Comparison of ENCODE assay signal across 8 cellular contexts in genomic region chr4:26288308-26288982, GRCh38. TPM values are rescaled to one million over a fixed set of nuclear protein-coding genes. Genes with fewer than 3 reads are reported as not detected.
A peak's percentile ranks its signal among the peaks of the same experiment; 100 is the strongest.
DNase-seq lines count a peak whose midpoint lies in the region; ATAC-seq, FAIRE-seq and TF ChIP-seq lines count a peak whose summit lies in the region.

No MANE protein-coding gene starts in this region.

- no peak for TF ChIP-seq RAD21 in HepG2 (CRISPR knock-in tag; IDR thresholded peaks at IDR 0.05)

- H2AFZ ChIP-seq in HepG2 (ENCODE audit: low read length), result no peak overlapping the region
- H2AFZ ChIP-seq in OCI-LY7 (ENCODE audit: low read length), result peak overlapping the region; percentile 21; the same call in 1 of the 2 replicates

- H3K36me3 ChIP-seq in right lobe of liver (no peaks in the 10 kb centered on the region), HepG2 (replicated peaks in 1 of 2; ENCODE audit: control insufficient read depth in 1 of 2, insufficient read depth in 2 of 2, low read length in 2 of 2) (no peaks in the 10 kb centered on the region), OCI-LY7 (ENCODE audit: insufficient read depth, low read length) (no peaks in the 10 kb centered on the region), thymus (ENCODE audit: control insufficient read depth, insufficient read depth) (no peaks in the 10 kb centered on the region)

- no peak for FAIRE-seq in HepG2 (lab: Jason Lieb, UNC)

- CTCF ChIA-PET in HepG2 (lab: Yijun Ruan, JAX; ENCODE audit: low intra/inter-chr PET ratio, low total read pairs), result no interaction called here
- CTCF ChIA-PET in OCI-LY7 (lab: Charles Lee; ENCODE audit: unreplicated experiment), result no interaction called here

- H3K4me2 ChIP-seq in HepG2 (ENCODE audit: low read depth, low read length) (no peak overlapping the region), OCI-LY7 (ENCODE audit: low read length) (no peak overlapping the region)

- POLR2A ChIA-PET in HepG2 (lab: Yijun Ruan, JAX) (no interaction called here), OCI-LY7 (lab: Charles Lee) (interaction anchor here (0.6 to 0.7 kb wide), 2 partner anchors 40 to 1579 kb away, joined by 3 read pairs; no protein-coding TSS in a partner anchor)

- WGBS in right lobe of liver (ENCODE audit: insufficient coverage, low coverage, low lambda C conversion rate, missing lambda C conversion rate), result 67% methylated on average over 6 of the region's 6 CpGs
- 50% methylated on average over 6 of the region's 6 CpGs for WGBS in HepG2 (ENCODE audit: low lambda C conversion rate)
- WGBS in thymus, result 74% methylated on average over 6 of the region's 6 CpGs

- H3K9me2 ChIP-seq in OCI-LY7 (ENCODE audit: insufficient read depth, low read length), result no peaks in the 10 kb centered on the region

- in situ Hi-C loops in HepG2 (cut with HindIII; ENCODE audit: extremely low pct_ligation_motif_present, low pct_unique_long_range_greater_than_20kb), result no loop called here

- intact Hi-C loops in right lobe of liver (cut with DNase I) (no loop called here), HepG2 (cut with micrococcal nuclease; ENCODE audit: unreplicated experiment) (no loop called here), OCI-LY7 (cut with micrococcal nuclease; ENCODE audit: unreplicated experiment) (no loop called here)

- DNase-seq in right lobe of liver (no peak), HepG2 (ENCODE audit: low spot score) (no peak), OCI-LY7 (ENCODE audit: low spot score) (no peak), fibroblast of gingiva (ENCODE audit: low read depth) (peak; percentile 54), mucosa of gallbladder (ENCODE audit: low spot score) (no peak), LoVo (ENCODE audit: low spot score) (no peak)

- no peaks in the 10 kb centered on the region for H4K20me1 ChIP-seq in HepG2 (ENCODE audit: insufficient read depth, low read length)
- no peaks in the 10 kb centered on the region for H4K20me1 ChIP-seq in OCI-LY7 (ENCODE audit: insufficient read depth, low read length)

- H3K9ac ChIP-seq in HepG2 (ENCODE audit: insufficient read depth, low read depth, low read length), result no peak overlapping the region

- TF ChIP-seq POLR2A in right lobe of liver (IDR thresholded peaks at IDR 0.05) (peak; percentile 16), HepG2 (IDR thresholded peaks at IDR 0.05; ENCODE audit: insufficient read depth in 1 of 2, low read depth in 2 of 2, low read length in 2 of 2) (no peak)

- H3K27me3 ChIP-seq in right lobe of liver (no peaks in the 10 kb centered on the region), HepG2 (ENCODE audit: control insufficient read depth in 1 of 2, insufficient read depth in 2 of 2, low read length in 2 of 2) (no peaks in the 10 kb centered on the region), thymus (ENCODE audit: control insufficient read depth, insufficient read depth) (no peaks in the 10 kb centered on the region)

- H3K4me3 ChIP-seq in right lobe of liver, result no peak overlapping the region
- no peak overlapping the region for H3K4me3 ChIP-seq in HepG2 (replicated peaks in 1 of 3; ENCODE audit: insufficient read depth in 1 of 3, low read depth in 2 of 3, low read length in 3 of 3)
- H3K4me3 ChIP-seq in OCI-LY7 (ENCODE audit: low read depth, low read length, poor library complexity, severe bottlenecking), result no peak overlapping the region
- H3K4me3 ChIP-seq in thymus (ENCODE audit: low read length), result no peak overlapping the region

- no peaks in the 10 kb centered on the region for H3K79me2 ChIP-seq in HepG2 (ENCODE audit: insufficient read depth, low read length)
- no peaks in the 10 kb centered on the region for H3K79me2 ChIP-seq in OCI-LY7 (ENCODE audit: insufficient read depth, low read depth, low read length)

- H3K9me3 ChIP-seq in right lobe of liver, result no peaks in the 10 kb centered on the region
- no peaks in the 10 kb centered on the region for H3K9me3 ChIP-seq in HepG2 (ENCODE audit: low read length)
- H3K9me3 ChIP-seq in OCI-LY7 (ENCODE audit: low read length), result no peaks in the 10 kb centered on the region
- H3K9me3 ChIP-seq in thymus (ENCODE audit: control insufficient read depth), result no peaks in the 10 kb centered on the region

- H3K27ac ChIP-seq in right lobe of liver (peak overlapping the region; percentile 15 to 33 (median 20)), HepG2 (ENCODE audit: extremely low read length, insufficient read depth, low read length) (no peak overlapping the region), OCI-LY7 (ENCODE audit: low read depth, low read length, poor library complexity, severe bottlenecking) (no peak overlapping the region), thymus (ENCODE audit: low read depth) (peak overlapping the region; percentile 42)

- BruUV-seq in HepG2 (replicated peaks; lab: Mats Ljungman, UMichigan) (no TSS peak), OCI-LY7 (replicated peaks; lab: Mats Ljungman, UMichigan) (no TSS peak)

- peak; percentile 42 to 72 (median 64) for ATAC-seq in right lobe of liver
- ATAC-seq in HepG2, result no peak
- peak; percentile 93 for ATAC-seq in HG02759 (IDR thresholded peaks at IDR 0.05; ENCODE audit: unreplicated experiment)

- TF ChIP-seq CTCF in right lobe of liver (IDR thresholded peaks at IDR 0.05) (no peak), HepG2 (CRISPR knock-in tag; IDR thresholded peaks at IDR 0.05) (no peak), OCI-LY7 (conservative IDR thresholded peaks at IDR 0.05; ENCODE audit: low read length) (no peak)

- H3K4me1 ChIP-seq in right lobe of liver, result no peaks in the 10 kb centered on the region
- no peaks in the 10 kb centered on the region for H3K4me1 ChIP-seq in HepG2 (ENCODE audit: insufficient read depth, low read length)
- no peaks in the 10 kb centered on the region for H3K4me1 ChIP-seq in OCI-LY7 (ENCODE audit: insufficient read depth, low read length, poor library complexity, severe bottlenecking)
- no peaks in the 10 kb centered on the region for H3K4me1 ChIP-seq in thymus (ENCODE audit: control insufficient read depth, insufficient read depth, low read length)

- TF ChIP-seq EP300 in HepG2 (IDR thresholded peaks at IDR 0.05; ENCODE audit: low read depth in 2 of 2, low read length in 2 of 2) (no peak), HepG2 (CRISPR knock-in tag; IDR thresholded peaks at IDR 0.05; ENCODE audit: borderline replicate concordance) (no peak)

TF ChIP-seq in HepG2, 621 proteins besides CTCF, POLR2A, EP300 and RAD21:
- no peak for TF ChIP-seq GPN1 (CRISPR knock-in tag; IDR thresholded peaks at IDR 0.05; ENCODE audit: borderline replicate concordance)
- TF ChIP-seq EZH2 (conservative IDR thresholded peaks at IDR 0.05; ENCODE audit: low read depth, low read length), result no peak
- TF ChIP-seq ZNF549 (CRISPR knock-in tag; IDR thresholded peaks at IDR 0.05), result no peak
- TF ChIP-seq SRSF4 (IDR thresholded peaks at IDR 0.05; ENCODE audit: low read depth, low read length, poor library complexity, severe bottlenecking), result no peak

RNA-seq across cellular contexts. Expression of gene RBPJ, which starts 32.4 kb away (rescaled TPM):
- total RNA-seq in right lobe of liver (10 to 100 TPM; 12.0 to 29.3 (median 19.6) TPM), HepG2 (2016; rRNA removed; fragmentation: Illumina TruSeq; extraction: Trizol) (25.9 and 46.3 TPM in 2 replicates), OCI-LY7 (2022) (61.1 and 61.4 TPM in 2 replicates), mucosa of gallbladder (72.1 TPM)
- total RNA-seq in HepG2 (2016; cell fraction: cytosol; rRNA removed; fragmentation: Illumina TruSeq; extraction: Trizol; ENCODE audit: low read depth), result 4.6 and 5.4 TPM in 2 replicates
- 26.5 and 41.4 TPM in 2 replicates for total RNA-seq in HepG2 (2016; cell fraction: insoluble cytoplasmic fraction; rRNA removed; fragmentation: Illumina TruSeq; extraction: Trizol)
- 9.7 and 10.3 TPM in 2 replicates for total RNA-seq in HepG2 (2016; cell fraction: membrane; rRNA removed; fragmentation: Illumina TruSeq; extraction: Trizol)
- 43.5 and 46.2 TPM in 2 replicates for total RNA-seq in HepG2 (2016; cell fraction: nucleus; rRNA removed; fragmentation: Illumina TruSeq; extraction: Trizol)
- polyA plus RNA-seq in HepG2 (2011; rRNA removed) (22.7 and 33.2 TPM in 2 replicates), thymus (46.8 TPM)
- polyA plus RNA-seq in HepG2 (2011; cell fraction: cytosol; rRNA removed), result 15.1 and 17.4 TPM in 2 replicates
- polyA plus RNA-seq in HepG2 (2011; cell fraction: nucleus; rRNA removed), result 41.8 and 45.1 TPM in 2 replicates
- polyA plus RNA-seq in HepG2 (2012), result 29.3 and 33.0 TPM in 2 replicates
- 0.78 and 1.2 TPM in 2 replicates for polyA plus RNA-seq in HepG2 (2016; cell fraction: cytosol; fragmentation: Illumina TruSeq; extraction: Trizol; ENCODE audit: low read depth)
- polyA plus RNA-seq in HepG2 (2016; cell fraction: insoluble cytoplasmic fraction; fragmentation: Illumina TruSeq; extraction: Trizol; ENCODE audit: low read depth), result 34.1 and 34.4 TPM in 2 replicates
- 4.3 and 6.2 TPM in 2 replicates for polyA plus RNA-seq in HepG2 (2016; cell fraction: membrane; fragmentation: Illumina TruSeq; extraction: Trizol; ENCODE audit: low read depth)
- 36.2 and 36.5 TPM in 2 replicates for polyA plus RNA-seq in HepG2 (2016; cell fraction: nucleus; fragmentation: Illumina TruSeq; extraction: Trizol; ENCODE audit: insufficient read depth, low read depth)
- 21.7 and 31.8 TPM in 2 replicates for polyA minus RNA-seq in HepG2 (2011; rRNA and poly(A)+ RNA removed; ENCODE audit: low replicate concordance)
- 18.4 and 24.8 TPM in 2 replicates for polyA minus RNA-seq in HepG2 (2011; cell fraction: cytosol; rRNA and poly(A)+ RNA removed)
- 130 and 131 TPM in 2 replicates for polyA minus RNA-seq in HepG2 (2011; cell fraction: nucleus; rRNA and poly(A)+ RNA removed)
- total RNA-seq in OCI-LY7 (2014; rRNA removed; shearing (Covaris generic)), result 33.2 and 39.9 TPM in 2 replicates

Comparison
In these comparisons a context has a peak if more than half of its experiments do, and no peak if none do; other contexts are left out.
1. H3K27ac ChIP-seq: peak in right lobe of liver (3 of 3) and thymus (single experiment); none in HepG2 (single experiment) and OCI-LY7 (single experiment).